In genomic region chr14:50785506-50786063, GRCh38 we compare ENCODE assay signal across 12 cellular contexts. TPM values are rescaled to one million over a fixed set of nuclear protein-coding genes. Genes with fewer than 3 reads are reported as not detected.
DNase-seq lines count a peak whose midpoint lies in the region; ATAC-seq lines count a peak whose summit lies in the region.
"Had no signal": no experiment of that assay in that cellular context is flagged by ENCODE, and none has a peak within 500 bp of the region (broad histone marks: within the 10 kb centered on the region; RNA-seq: fewer than 3 reads in every experiment).

No MANE protein-coding gene starts in this region.

- H3K9me3 ChIP-seq in right cardiac atrium (ENCODE audit: control insufficient read depth, low read length): no peaks in the 10 kb centered on the region

- peaks cover 9% of the 10 kb centered on the region for H3K36me3 Mint-ChIP-seq in activated naive CD4-positive, alpha-beta T cell treated with anti-CD3 and anti-CD28 coated beads, Interleukin-2, amount 50 U/mL, for 24 hours
- peaks cover 17% of the 10 kb centered on the region for H3K36me3 Mint-ChIP-seq in activated T-helper 1 cell treated with anti-CD3 and anti-CD28 coated beads, Interleukin-12 subunit alpha, Interleukin-12 subunit beta, Interleukin-2, Interleukin-4 antibody, amounts not matched to agents 30 ng/mL and 10 ng/mL and 1 ng/mL, durations not matched to agents 14 hours and 24 hours and 36 hours (ENCODE audit: low read depth)

- peak overlapping the region; percentile 82 for H3K27ac Mint-ChIP-seq in activated naive CD4-positive, alpha-beta T cell treated with anti-CD3 and anti-CD28 coated beads, Interleukin-2, amount 50 U/mL, for 24 hours
- H3K27ac Mint-ChIP-seq in activated T-helper 1 cell treated with anti-CD3 and anti-CD28 coated beads, Interleukin-12 subunit alpha, Interleukin-12 subunit beta, Interleukin-2, Interleukin-4 antibody, amounts not matched to agents 30 ng/mL and 10 ng/mL and 1 ng/mL, durations not matched to agents 14 hours and 24 hours and 36 hours: peak overlapping the region; percentile 79
- peak overlapping the region; percentile 14 to 72 for H3K27ac Mint-ChIP-seq in stimulated activated naive CD8-positive, alpha-beta T cell treated with anti-CD3 and anti-CD28 coated beads, Interleukin-15, amount 100 ng/mL, for 72 hours

- H3K4me1 Mint-ChIP-seq in activated naive CD4-positive, alpha-beta T cell treated with anti-CD3 and anti-CD28 coated beads, Interleukin-2, amount 50 U/mL, for 24 hours: peaks cover 89% of the 10 kb centered on the region
- peaks cover 61% of the 10 kb centered on the region for H3K4me1 Mint-ChIP-seq in activated T-helper 1 cell treated with anti-CD3 and anti-CD28 coated beads, Interleukin-12 subunit alpha, Interleukin-12 subunit beta, Interleukin-2, Interleukin-4 antibody, amounts not matched to agents 30 ng/mL and 10 ng/mL and 1 ng/mL, durations not matched to agents 14 hours and 24 hours and 36 hours (ENCODE audit: low read depth)
- peaks cover 84% of the 10 kb centered on the region for H3K4me1 Mint-ChIP-seq in stimulated activated naive CD8-positive, alpha-beta T cell treated with anti-CD3 and anti-CD28 coated beads, Interleukin-15, amount 100 ng/mL, for 72 hours

- no peak for DNase-seq in activated naive CD4-positive, alpha-beta T cell (lab: John Stamatoyannopoulos, UW)
- no peak for DNase-seq in activated T-helper 1 cell treated with anti-CD3 and anti-CD28 coated beads, Interleukin-12 subunit alpha, Interleukin-12 subunit beta, Interleukin-2, Interleukin-4 antibody, amounts not matched to agents 30 ng/mL and 10 ng/mL and 1 ng/mL, durations not matched to agents 14 hours and 24 hours and 36 hours (ENCODE audit: low spot score)
- DNase-seq in right cardiac atrium (no peak), HUDEP-2 (lab: John Stamatoyannopoulos, UW; ENCODE audit: unreplicated experiment in 76 of 76) (no peak), NCI-H1092 (lab: John Stamatoyannopoulos, UW) (no peak), hippocampal formation (lab: John Stamatoyannopoulos, UW) (no peak)
- DNase-seq in stimulated activated naive CD8-positive, alpha-beta T cell treated with anti-CD3 and anti-CD28 coated beads, Interleukin-15, amount 100 ng/mL, for 72 hours: no peak
- DNase-seq: GF-D8, NCI-H2081 treated with DMSO at 0.1 percent for 48 hours, OCI-M1 had no signal

- H3K27me3 ChIP-seq in right cardiac atrium (ENCODE audit: control insufficient read depth, insufficient read depth): no peaks in the 10 kb centered on the region

- H3K27ac ChIP-seq in right cardiac atrium (ENCODE audit: low read length): peak overlapping the region; percentile 6
- H3K27ac ChIP-seq: KMS-11 had no signal

- no peaks in the 10 kb centered on the region for H3K27me3 Mint-ChIP-seq in activated naive CD4-positive, alpha-beta T cell treated with anti-CD3 and anti-CD28 coated beads, Interleukin-2, amount 50 U/mL, for 24 hours
- H3K27me3 Mint-ChIP-seq in activated T-helper 1 cell treated with anti-CD3 and anti-CD28 coated beads, Interleukin-12 subunit alpha, Interleukin-12 subunit beta, Interleukin-2, Interleukin-4 antibody, amounts not matched to agents 30 ng/mL and 10 ng/mL and 1 ng/mL, durations not matched to agents 14 hours and 24 hours and 36 hours (ENCODE audit: insufficient read depth): no peaks in the 10 kb centered on the region
- no peaks in the 10 kb centered on the region for H3K27me3 Mint-ChIP-seq in stimulated activated naive CD8-positive, alpha-beta T cell treated with anti-CD3 and anti-CD28 coated beads, Interleukin-15, amount 100 ng/mL, for 72 hours

- 31% methylated on average over 8 of the region's 8 CpGs for WGBS in right cardiac atrium

- no peaks in the 10 kb centered on the region for H3K9me3 Mint-ChIP-seq in activated naive CD4-positive, alpha-beta T cell treated with anti-CD3 and anti-CD28 coated beads, Interleukin-2, amount 50 U/mL, for 24 hours
- no peaks in the 10 kb centered on the region for H3K9me3 Mint-ChIP-seq in activated T-helper 1 cell treated with anti-CD3 and anti-CD28 coated beads, Interleukin-12 subunit alpha, Interleukin-12 subunit beta, Interleukin-2, Interleukin-4 antibody, amounts not matched to agents 30 ng/mL and 10 ng/mL and 1 ng/mL, durations not matched to agents 14 hours and 24 hours and 36 hours
- H3K9me3 Mint-ChIP-seq in stimulated activated naive CD8-positive, alpha-beta T cell treated with anti-CD3 and anti-CD28 coated beads, Interleukin-15, amount 100 ng/mL, for 72 hours: no peaks in the 10 kb centered on the region

- intact Hi-C loops in activated T-helper 1 cell treated with anti-CD3 and anti-CD28 coated beads, Interleukin-12 subunit alpha, Interleukin-12 subunit beta, Interleukin-2, Interleukin-4 antibody, amounts not matched to agents 30 ng/mL and 10 ng/mL and 1 ng/mL, durations not matched to agents 14 hours and 24 hours and 36 hours (cut with micrococcal nuclease): loop anchor here (1.0 to 2.0 kb wide), 5 partner anchors 23 to 441 kb away; no protein-coding TSS in a partner anchor
- intact Hi-C loops in right cardiac atrium (cut with DNase I): no loop called here

- H3K4me1 ChIP-seq in right cardiac atrium (ENCODE audit: control insufficient read depth, insufficient read depth, low read length): peaks cover 8% of the 10 kb centered on the region

- ATAC-seq in right cardiac atrium: peak; percentile 43 to 46
- ATAC-seq in stimulated activated naive CD8-positive, alpha-beta T cell treated with anti-CD3 and anti-CD28 coated beads, Interleukin-15, amount 100 ng/mL, for 72 hours: peak; percentile 19

- peak overlapping the region; percentile 44 for H3K4me3 Mint-ChIP-seq in activated naive CD4-positive, alpha-beta T cell treated with anti-CD3 and anti-CD28 coated beads, Interleukin-2, amount 50 U/mL, for 24 hours
- H3K4me3 Mint-ChIP-seq in activated T-helper 1 cell treated with anti-CD3 and anti-CD28 coated beads, Interleukin-12 subunit alpha, Interleukin-12 subunit beta, Interleukin-2, Interleukin-4 antibody, amounts not matched to agents 30 ng/mL and 10 ng/mL and 1 ng/mL, durations not matched to agents 14 hours and 24 hours and 36 hours: peak overlapping the region; percentile 56
- peak overlapping the region; percentile 25 to 50 for H3K4me3 Mint-ChIP-seq in stimulated activated naive CD8-positive, alpha-beta T cell treated with anti-CD3 and anti-CD28 coated beads, Interleukin-15, amount 100 ng/mL, for 72 hours

- H3K4me3 ChIP-seq in right cardiac atrium (ENCODE audit: low read length): no peak overlapping the region

RNA-seq across cellular contexts. Expression of gene NIN, which starts 45.4 kb away (rescaled TPM):
- total RNA-seq in activated T-helper 1 cell treated with anti-CD3 and anti-CD28 coated beads, Interleukin-12 subunit alpha, Interleukin-12 subunit beta, Interleukin-2, Interleukin-4 antibody, amounts not matched to agents 30 ng/mL and 10 ng/mL and 1 ng/mL, durations not matched to agents 14 hours and 24 hours and 36 hours: 39.9 and 43.3 TPM in 2 replicates
- total RNA-seq in right cardiac atrium: 10 to 100 TPM; 44.3 to 53.2 (median 48.8) TPM
- polyA plus RNA-seq in right cardiac atrium: 24.4 TPM
